In genomic region chr12:128644664-128645296, GRCh38 we compare ENCODE assay signal across 8 cellular contexts.
DNase-seq lines count a peak whose midpoint lies in the region; ATAC-seq and TF ChIP-seq lines count a peak whose summit lies in the region.

No MANE protein-coding gene starts in this region.

- H3K4me1 ChIP-seq in SJCRH30: no peaks in the 10 kb centered on the region
- no peaks in the 10 kb centered on the region for H3K4me1 ChIP-seq in esophagus squamous epithelium

- no peak for ATAC-seq in GM21529 (IDR thresholded peaks at IDR 0.05; ENCODE audit: unreplicated experiment)

- H3K36me3 ChIP-seq in H7 (replicated peaks; ENCODE audit: control insufficient read depth, insufficient read depth, low read length): no peaks in the 10 kb centered on the region
- no peaks in the 10 kb centered on the region for H3K36me3 ChIP-seq in SJCRH30
- no peaks in the 10 kb centered on the region for H3K36me3 ChIP-seq in esophagus squamous epithelium

- whole genome bisulfite sequencing in esophagus squamous epithelium, 2 donors: 33 to 54% methylated on average over 10 to 13 of the region's 15 CpGs

- H3K27me3 ChIP-seq in H7 (ENCODE audit: control insufficient read depth, insufficient read depth, low read length) (no peaks in the 10 kb centered on the region; the same call in 1 of the 2 replicates), SJCRH30 (no peaks in the 10 kb centered on the region), esophagus squamous epithelium (no peaks in the 10 kb centered on the region)

- H3K4me3 ChIP-seq in H7 (ENCODE audit: insufficient read depth, low read depth, low read length) (no peak overlapping the region), SJCRH30 (no peak overlapping the region), esophagus squamous epithelium (no peak overlapping the region)

- DNase-seq in ELF-1 (ENCODE audit: low read depth, low spot score) (peak; percentile 68), H7 (peak; percentile 81), SJCRH30 (peak; percentile 9 to 33), esophagus squamous epithelium (lab: John Stamatoyannopoulos, UW) (no peak), OCI-M2 (lab: John Stamatoyannopoulos, UW; ENCODE audit: unreplicated experiment) (no peak), EL (no peak)
- peak; percentile 9 for DNase-seq in stimulated activated CD8-positive, alpha-beta memory T cell treated with anti-CD3 and anti-CD28 coated beads, Interleukin-4, amount 100 ng/mL, for 24 hours (ENCODE audit: low read depth)

- H3K27ac ChIP-seq in SJCRH30 (no peak overlapping the region), esophagus squamous epithelium (no peak overlapping the region)

- H3K9me3 ChIP-seq in SJCRH30 (replicated peaks) (no peaks in the 10 kb centered on the region), esophagus squamous epithelium (no peaks in the 10 kb centered on the region)

- TF ChIP-seq POLR2A in esophagus squamous epithelium (IDR thresholded peaks at IDR 0.05): no peak

- peak in 4 of 6 experiments; percentile 15 to 34 (median 24) for TF ChIP-seq CTCF in esophagus squamous epithelium (IDR thresholded peaks at IDR 0.05)

- intact Hi-C loops in esophagus squamous epithelium (cut with DNase I): no loop called here

Comparison
In these comparisons a context has a peak if more than half of its experiments do, and no peak if none do; other contexts are left out.
1. DNase-seq: peak in ELF-1 (single experiment), H7 (single experiment), SJCRH30 (2 of 2) and stimulated activated CD8-positive, alpha-beta memory T cell treated with anti-CD3 and anti-CD28 coated beads, Interleukin-4, amount 100 ng/mL, for 24 hours (single experiment); none in esophagus squamous epithelium (single experiment), OCI-M2 (single experiment) and EL (single experiment).